23 cellular contexts compared by ENCODE assay signal in the genomic region with DNA sequence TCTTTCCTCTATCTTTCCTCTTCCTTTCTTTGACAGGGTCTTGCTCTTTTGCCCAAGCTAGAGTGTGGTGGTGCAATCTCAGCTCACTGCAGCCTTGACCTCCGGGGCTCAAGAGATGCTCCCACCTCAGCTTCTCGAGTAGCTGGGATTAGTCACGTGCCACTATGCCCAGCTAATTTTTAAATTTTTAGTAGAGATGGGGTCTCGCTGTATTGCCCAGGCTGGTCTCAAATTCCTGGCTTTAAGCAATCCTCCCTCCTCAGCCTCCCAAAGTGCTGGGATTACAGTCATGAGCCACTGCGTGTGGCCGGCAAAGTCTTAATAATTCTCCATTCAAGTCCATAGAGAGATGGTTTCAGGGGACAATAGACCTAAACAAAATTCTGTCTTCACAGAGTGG. TPM values are rescaled to one million over a fixed set of nuclear protein-coding genes. Genes with fewer than 3 reads are reported as not detected.
DNase-seq lines count a peak whose midpoint lies in the region; ATAC-seq and TF ChIP-seq lines count a peak whose summit lies in the region.
"Had no signal": no experiment of that assay in that cellular context is flagged by ENCODE, and none has a peak within 500 bp of the region (broad histone marks: within the 10 kb centered on the region; RNA-seq: fewer than 3 reads in every experiment).

No MANE protein-coding gene starts in this region.

- no peak for TF ChIP-seq EP300 in SK-N-SH (IDR thresholded peaks at IDR 0.05; ENCODE audit: borderline replicate concordance in 1 of 2, low read depth in 1 of 2, low read length in 1 of 2)

- CTCF ChIA-PET in Caco-2 (lab: Charles Lee): interaction anchor here (0.6 kb wide), 1 partner anchor 17 kb away, joined by 3 read pairs; no protein-coding TSS in a partner anchor
- CTCF ChIA-PET in Panc1 (lab: Charles Lee): interaction anchor here (0.6 kb wide), 1 partner anchor 104 kb away, joined by 3 read pairs; no protein-coding TSS in a partner anchor
- CTCF ChIA-PET in T-cell (lab: Charles Lee): no interaction called here
- CTCF ChIA-PET in SK-N-SH (lab: Yijun Ruan, JAX): interaction anchor here (1.0 to 2.5 kb wide), 6 partner anchors 9 to 120 kb away, joined by 3 to 17 read pairs (median 5); partner anchors contain the start of gene COL26A1

- no peak overlapping the region for H3K4me3 ChIP-seq in Caco-2 (ENCODE audit: low read depth, low read length)
- no peak overlapping the region for H3K4me3 ChIP-seq in Panc1 (ENCODE audit: low read depth in 2 of 2, low read length in 2 of 2)
- no peak overlapping the region for H3K4me3 ChIP-seq in ectodermal cell (ENCODE audit: insufficient read depth, low read depth, low read length)
- H3K4me3 ChIP-seq in SK-N-SH (ENCODE audit: low read depth in 2 of 2, low read length in 1 of 2): no peak overlapping the region
- H3K4me3 ChIP-seq: GM12878 had no signal

- no peak for TF ChIP-seq RAD21 in SK-N-SH (IDR thresholded peaks at IDR 0.05; ENCODE audit: low read length)

- no peak overlapping the region for H3K9ac ChIP-seq in SK-N-SH
- H3K9ac ChIP-seq: KMS-11 had no signal

- H3K9me2 ChIP-seq in SK-N-SH: no peaks in the 10 kb centered on the region

- H3K36me3 Mint-ChIP-seq in Caco-2 (ENCODE audit: insufficient read depth, unreplicated experiment) (no peaks in the 10 kb centered on the region), osteocyte (ENCODE audit: unreplicated experiment) (peaks cover 12% of the 10 kb centered on the region), T-cell (no peaks in the 10 kb centered on the region)
- H3K36me3 Mint-ChIP-seq: CD8-positive, alpha-beta T cell had no signal

- no peak for ATAC-seq in Panc1
- ATAC-seq in T-cell (replicated peaks in 1 of 4): no peak
- no peak for ATAC-seq in HG03432 (IDR thresholded peaks at IDR 0.05; ENCODE audit: unreplicated experiment)
- ATAC-seq: CD8-positive, alpha-beta T cell; GM12878; HepG2 had no signal

- H3K36me3 ChIP-seq in Caco-2 (ENCODE audit: control insufficient read depth, insufficient read depth, low read length) (no peaks in the 10 kb centered on the region), Panc1 (ENCODE audit: control insufficient read depth, insufficient read depth, low read length) (no peaks in the 10 kb centered on the region), ectodermal cell (ENCODE audit: control insufficient read depth, insufficient read depth, low read length) (no peaks in the 10 kb centered on the region), SK-N-SH (replicated peaks in 1 of 2; ENCODE audit: control insufficient read depth in 1 of 2, insufficient read depth in 2 of 2, low read length in 1 of 2) (no peaks in the 10 kb centered on the region)
- H3K36me3 ChIP-seq: BE2C had no signal

- no peak for DNase-seq in Caco-2
- DNase-seq in Panc1 (ENCODE audit: low read depth, low spot score): no peak
- DNase-seq in osteocyte (ENCODE audit: extremely low spot score, unreplicated experiment): no peak
- no peak for DNase-seq in T-cell
- DNase-seq in SK-N-SH: no peak
- DNase-seq: BE2C; CD8-positive, alpha-beta T cell; DMS53; MV-4-11; NCI-H1417; NCI-H187; NCI-H2107; NCI-H524; NCI-H82; OCI-M1; RPMI8226; SHP77 treated with DMSO at 0.1 percent for 48 hours had no signal

- H3K9me3 Mint-ChIP-seq in Caco-2 (ENCODE audit: unreplicated experiment) (peaks cover 10% of the 10 kb centered on the region), osteocyte (ENCODE audit: unreplicated experiment) (no peaks in the 10 kb centered on the region), T-cell (no peaks in the 10 kb centered on the region)
- H3K9me3 Mint-ChIP-seq: CD8-positive, alpha-beta T cell had no signal

- 83 to 85% methylated on average over 6 of the region's 6 CpGs for WGBS in ectodermal cell, 2 experiments
- 81% methylated on average over 6 of the region's 6 CpGs for WGBS in SK-N-SH (ENCODE audit: low lambda C conversion rate)

- peak overlapping the region; percentile 37 for H3K27ac Mint-ChIP-seq in Caco-2 (ENCODE audit: unreplicated experiment)
- peak overlapping the region; percentile 76 for H3K27ac Mint-ChIP-seq in osteocyte (ENCODE audit: unreplicated experiment)
- no peak overlapping the region for H3K27ac Mint-ChIP-seq in T-cell
- H3K27ac Mint-ChIP-seq: CD8-positive, alpha-beta T cell had no signal

- peaks cover 3% of the 10 kb centered on the region for H3F3A ChIP-seq in SK-N-SH (replicated peaks; ENCODE audit: insufficient read depth)

- TF ChIP-seq CTCF in Caco-2 (IDR thresholded peaks at IDR 0.05; ENCODE audit: insufficient read depth in 1 of 2, low read depth in 1 of 2, low read length in 1 of 2, severe bottlenecking in 1 of 2, unreplicated experiment in 1 of 2) (no peak), Panc1 (IDR thresholded peaks at IDR 0.05) (no peak), osteocyte (IDR thresholded peaks at IDR 0.05) (no peak), SK-N-SH (IDR thresholded peaks at IDR 0.05) (no peak)

- H3K27me3 ChIP-seq in Caco-2 (replicated peaks; ENCODE audit: control insufficient read depth, insufficient read depth, low read length) (no peaks in the 10 kb centered on the region), Panc1 (ENCODE audit: control insufficient read depth, insufficient read depth, low read length) (no peaks in the 10 kb centered on the region; the same call in 1 of the 2 replicates), ectodermal cell (ENCODE audit: control insufficient read depth, insufficient read depth, low read length, poor library complexity, severe bottlenecking) (no peaks in the 10 kb centered on the region), SK-N-SH (ENCODE audit: insufficient read depth) (peaks cover 14% of the 10 kb centered on the region; the same call in 1 of the 2 replicates)

- H2AFZ ChIP-seq in SK-N-SH (ENCODE audit: low read depth): no peak overlapping the region

- BruUV-seq in Caco-2 (replicated peaks; lab: Mats Ljungman, UMichigan) (no TSS peak), Panc1 (replicated peaks; lab: Mats Ljungman, UMichigan) (no TSS peak)

- H3K27ac ChIP-seq in Panc1 (ENCODE audit: low read length) (peak overlapping the region; percentile 71), ectodermal cell (ENCODE audit: insufficient read depth, low read depth, low read length, poor library complexity, severe bottlenecking) (peak overlapping the region; percentile 88), SK-N-SH (ENCODE audit: low read depth in 2 of 2, low read length in 1 of 2) (no peak overlapping the region)
- H3K27ac ChIP-seq: KMS-11 had no signal

- H3K4me1 Mint-ChIP-seq in Caco-2 (ENCODE audit: low read depth, unreplicated experiment) (peaks cover 21% of the 10 kb centered on the region), osteocyte (ENCODE audit: unreplicated experiment) (peaks cover 43% of the 10 kb centered on the region), T-cell (peaks cover 0 to 4% (median 0%) of the 10 kb centered on the region in 3 donors)

- POLR2A ChIA-PET in Caco-2 (lab: Charles Lee) (no interaction called here), Panc1 (lab: Charles Lee) (no interaction called here), T-cell (lab: Charles Lee) (no interaction called here), SK-N-SH (lab: Yijun Ruan, JAX) (no interaction called here)

- H3K4me1 ChIP-seq in Caco-2 (peaks cover 13% of the 10 kb centered on the region), Panc1 (ENCODE audit: control insufficient read depth, insufficient read depth, low read length) (peaks cover 22% of the 10 kb centered on the region), ectodermal cell (ENCODE audit: control insufficient read depth, insufficient read depth, low read length) (peaks cover 22% of the 10 kb centered on the region), SK-N-SH (ENCODE audit: control insufficient read depth in 1 of 2, insufficient read depth in 2 of 2, low read depth in 1 of 2, low read length in 1 of 2) (peaks cover 5 to 7% of the 10 kb centered on the region in 2 experiments; a peak in 1 of 4 replicates)
- H3K4me1 ChIP-seq: BE2C had no signal

- H3K4me3 Mint-ChIP-seq in Caco-2 (ENCODE audit: unreplicated experiment) (peak overlapping the region; percentile 20), osteocyte (ENCODE audit: unreplicated experiment) (peak overlapping the region; percentile 18), T-cell (no peak overlapping the region)
- H3K4me3 Mint-ChIP-seq: CD8-positive, alpha-beta T cell had no signal

- H4K20me1 ChIP-seq in SK-N-SH (ENCODE audit: insufficient read depth): no peaks in the 10 kb centered on the region

- H3K79me2 ChIP-seq in SK-N-SH (ENCODE audit: insufficient read depth): no peaks in the 10 kb centered on the region

- intact Hi-C loops in Caco-2 (cut with micrococcal nuclease; ENCODE audit: unreplicated experiment) (no loop called here), Panc1 (cut with micrococcal nuclease; ENCODE audit: unreplicated experiment) (no loop called here)

- no peak overlapping the region for H3K4me2 ChIP-seq in SK-N-SH
- H3K4me2 ChIP-seq: KMS-11 had no signal

- H3K9me3 ChIP-seq in Caco-2 (no peaks in the 10 kb centered on the region), Panc1 (ENCODE audit: control insufficient read depth, insufficient read depth, low read depth, low read length) (no peaks in the 10 kb centered on the region), ectodermal cell (ENCODE audit: control insufficient read depth, low read length) (no peaks in the 10 kb centered on the region), SK-N-SH (no peaks in the 10 kb centered on the region)
- H3K9me3 ChIP-seq: BE2C had no signal

- in situ Hi-C loops in Panc1 (cut with HindIII; ENCODE audit: low pct_unique_long_range_greater_than_20kb, low sequenced_read_pairs): no loop called here

- no peaks in the 10 kb centered on the region for H3K27me3 Mint-ChIP-seq in Caco-2 (ENCODE audit: insufficient read depth, unreplicated experiment)
- H3K27me3 Mint-ChIP-seq in osteocyte (ENCODE audit: unreplicated experiment): no peaks in the 10 kb centered on the region
- peaks cover 13 to 36% of the 10 kb centered on the region in 2 donors for H3K27me3 Mint-ChIP-seq in T-cell

TF ChIP-seq in SK-N-SH, 30 proteins besides CTCF, POLR2A, EP300 and RAD21:
- no peak for TF ChIP-seq FOSL2 (IDR thresholded peaks at IDR 0.05; ENCODE audit: borderline replicate concordance, low read depth)
- TF ChIP-seq TAF1 (IDR thresholded peaks at IDR 0.05; ENCODE audit: borderline replicate concordance, low read depth, low read length): no peak
- no peak for TF ChIP-seq GABPA (IDR thresholded peaks at IDR 0.05; ENCODE audit: low read depth)
- no peak for TF ChIP-seq CHD2 (IDR thresholded peaks at IDR 0.05; ENCODE audit: low read length, partially characterized antibody)
- TF ChIP-seq TCF12 (IDR thresholded peaks at IDR 0.05): no peak

RNA-seq across cellular contexts. Expression of gene COL26A1, which starts 40.2 kb away (rescaled TPM):
- total RNA-seq in Caco-2 (2022) (19.1 and 23.3 TPM in 2 replicates), Panc1 (2021; ENCODE audit: unreplicated experiment) (25.8 TPM), osteocyte (124 and 128 TPM in 2 replicates), T-cell (under 1 TPM in 1 of 5 donors, not detected in 4; 0.09 TPM)
- polyA plus RNA-seq in Panc1 (2012; ENCODE audit: insufficient read length): 36.4 TPM
- 74.6 TPM for polyA plus RNA-seq in ectodermal cell (2013, experiment 1 of 4)
- 71.9 TPM for polyA plus RNA-seq in ectodermal cell (2013, experiment 2 of 4)
- polyA plus RNA-seq in ectodermal cell (2013, experiment 3 of 4): 45.3 TPM
- 49.9 TPM for polyA plus RNA-seq in ectodermal cell (2013, experiment 4 of 4)
- polyA plus RNA-seq in SK-N-SH (2012; rRNA removed): 0.05 and 0.06 TPM in 2 replicates
- polyA plus RNA-seq in SK-N-SH (2012; cell fraction: cytosol; rRNA removed): 0.04 and 0.05 TPM in 2 replicates
- polyA plus RNA-seq in SK-N-SH (2012; cell fraction: nucleus; rRNA removed): 0.13 and 0.47 TPM in 2 replicates
- total RNA-seq: A172; CD8-positive, alpha-beta T cell had no signal
- polyA plus RNA-seq: GM12878 had no signal

Comparison
In these comparisons a context has a peak if more than half of its experiments do, and no peak if none do; other contexts are left out.
1. H3K27ac Mint-ChIP-seq: peak in Caco-2 (single experiment) and osteocyte (single experiment); none in T-cell (0 of 2).
2. H3K4me3 Mint-ChIP-seq: peak in Caco-2 (single experiment) and osteocyte (single experiment); none in T-cell (0 of 3).
3. H3K27ac ChIP-seq: peak in Panc1 (single experiment) and ectodermal cell (single experiment); none in SK-N-SH (0 of 2).
4. RNA of gene COL26A1, which starts 40.2 kb away (total RNA-seq): 124 to 128 TPM in osteocyte, 25.8 TPM in Panc1 (single experiment) and 19.1 to 23.3 TPM in Caco-2; 0.09 TPM in T-cell; every median in the first group is over 10 times any median in the second.
5. CTCF ChIA-PET loops: an anchor here in Caco-2 (0.6 kb wide), Panc1 (0.6 kb wide) and SK-N-SH (1.0 to 2.5 kb wide); none called in T-cell.